In the genomic region with DNA sequence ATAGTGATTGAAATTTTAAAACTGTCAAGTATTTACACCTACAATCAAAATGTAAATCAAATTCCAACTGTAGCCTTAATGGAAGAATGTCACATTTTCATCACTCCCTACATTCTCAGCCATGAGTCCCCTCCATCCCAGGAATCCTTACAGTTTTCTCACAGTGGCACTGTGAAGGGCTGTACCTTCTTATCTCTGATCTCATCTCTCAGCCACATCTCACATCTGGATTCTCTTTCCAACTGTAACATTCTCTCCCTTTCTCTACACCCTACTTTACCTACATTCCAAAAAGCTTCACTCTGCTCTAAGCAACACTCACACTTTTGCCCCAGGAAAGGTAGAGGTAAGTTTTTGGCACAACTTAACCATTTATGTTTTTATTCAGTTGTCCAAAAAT, we compare ENCODE assay signal across 17 cellular contexts. TPM values are rescaled to one million over a fixed set of nuclear protein-coding genes. Genes with fewer than 3 reads are reported as not detected.
DNase-seq lines count a peak whose midpoint lies in the region; ATAC-seq, FAIRE-seq and TF ChIP-seq lines count a peak whose summit lies in the region.
"Had no signal": no experiment of that assay in that cellular context is flagged by ENCODE, and none has a peak within 500 bp of the region (broad histone marks: within the 10 kb centered on the region; RNA-seq: fewer than 3 reads in every experiment).

No MANE protein-coding gene starts in this region.

- H3K36me3 ChIP-seq in HCT116 (ENCODE audit: control insufficient read depth in 1 of 2, insufficient read depth in 2 of 2, low read length in 2 of 2) (no peaks in the 10 kb centered on the region), K562 (ENCODE audit: control insufficient read depth, insufficient read depth, low read length) (no peaks in the 10 kb centered on the region)

- BruUV-seq in HCT116 (replicated peaks; lab: Mats Ljungman, UMichigan) (no TSS peak), K562 (replicated peaks; lab: Mats Ljungman, UMichigan) (no TSS peak)

- H3K27ac Mint-ChIP-seq in WTC11: no peak overlapping the region
- no peak overlapping the region for H3K27ac Mint-ChIP-seq in glutamatergic neuron (ENCODE audit: unreplicated experiment)
- H3K27ac Mint-ChIP-seq: B cell; CD4-positive, alpha-beta T cell; GM23338 had no signal

- in situ Hi-C loops in K562 (cut with MboI): no loop called here

- CTCF ChIA-PET in HCT116 (lab: Charles Lee): no interaction called here
- CTCF ChIA-PET in K562 (lab: Yijun Ruan, JAX; ENCODE audit: low intra/inter-chr PET ratio): no interaction called here
- CTCF ChIA-PET in WTC11 (lab: Charles Lee): interaction anchor here (1.3 kb wide), 1 partner anchor 11 kb away, joined by 9 read pairs; no protein-coding TSS in a partner anchor

- no peak for TF ChIP-seq EP300 in K562 (IDR thresholded peaks at IDR 0.05; ENCODE audit: low read length)

- no peak for TF ChIP-seq POLR2A in HCT116 (IDR thresholded peaks at IDR 0.05; ENCODE audit: borderline replicate concordance, extremely low read depth, insufficient read depth, insufficient read length)
- TF ChIP-seq POLR2A in K562 (conservative IDR thresholded peaks at IDR 0.05): no peak

- H3K4me1 ChIP-seq in HCT116 (ENCODE audit: control insufficient read depth in 1 of 2, insufficient read depth in 2 of 2, low read length in 2 of 2) (no peaks in the 10 kb centered on the region), K562 (replicated peaks in 1 of 2; ENCODE audit: control insufficient read depth in 2 of 2, insufficient read depth in 2 of 2, low read length in 2 of 2) (no peaks in the 10 kb centered on the region)

- TF ChIP-seq RAD21 in HCT116 (IDR thresholded peaks at IDR 0.05; ENCODE audit: low read depth): no peak
- no peak for TF ChIP-seq RAD21 in K562 (CRISPR knock-in tag; conservative IDR thresholded peaks at IDR 0.05 in 1 of 2, IDR thresholded peaks at IDR 0.05 in 1 of 2)

- no peak for ATAC-seq in HCT116
- ATAC-seq in K562: no peak
- no peak for ATAC-seq in WTC11
- ATAC-seq: GM23338, HepG2 had no signal

- no peak for TF ChIP-seq CTCF in HCT116 (IDR thresholded peaks at IDR 0.05 in 2 of 3, conservative IDR thresholded peaks at IDR 0.05 in 1 of 3; ENCODE audit: borderline replicate concordance in 1 of 3, insufficient read depth in 1 of 3, low read depth in 2 of 3, low read length in 2 of 3)
- no peak for TF ChIP-seq CTCF in K562 (IDR thresholded peaks at IDR 0.05 in 2 of 3, conservative IDR thresholded peaks at IDR 0.05 in 1 of 3; ENCODE audit: insufficient read depth in 2 of 3, low read depth in 1 of 3, low read length in 3 of 3)
- TF ChIP-seq CTCF in WTC11 (IDR thresholded peaks at IDR 0.05): no peak
- TF ChIP-seq CTCF in glutamatergic neuron (IDR thresholded peaks at IDR 0.05; ENCODE audit: partially characterized antibody, unreplicated experiment): no peak

- H3K9me3 Mint-ChIP-seq in WTC11 (no peaks in the 10 kb centered on the region), glutamatergic neuron (ENCODE audit: unreplicated experiment) (no peaks in the 10 kb centered on the region)
- H3K9me3 Mint-ChIP-seq: CD4-positive, alpha-beta T cell; GM23338 had no signal

- H3K27ac ChIP-seq in HCT116 (ENCODE audit: low read depth, low read length): no peak overlapping the region
- H3K27ac ChIP-seq in K562 (ENCODE audit: extremely low read depth, low read depth, low read length): no peak overlapping the region

- FAIRE-seq in K562 (lab: Jason Lieb, UNC): no peak
- FAIRE-seq: A204.1, D721Med, GM18507, HepG2, HTR-8/SVneo had no signal

- intact Hi-C loops in HCT116 (cut with micrococcal nuclease): no loop called here
- intact Hi-C loops in K562 (cut with micrococcal nuclease): no loop called here

- H3K4me3 Mint-ChIP-seq in WTC11: no peak overlapping the region
- H3K4me3 Mint-ChIP-seq in glutamatergic neuron (ENCODE audit: unreplicated experiment): no peak overlapping the region
- H3K4me3 Mint-ChIP-seq: B cell; CD4-positive, alpha-beta T cell; GM23338 had no signal

- H3K4me2 ChIP-seq in HCT116 (ENCODE audit: low read length) (no peak overlapping the region), K562 (ENCODE audit: insufficient read depth, low read length) (no peak overlapping the region)
- H3K4me2 ChIP-seq: GM23338 had no signal

- RAD21 ChIA-PET in HCT116 (lab: Charles Lee; ENCODE audit: low non-redundant PET in 1 of 2, low total read pairs in 2 of 2, uncharacterized antibody in 2 of 2, unreplicated experiment in 2 of 2): no interaction called here

- H3K9me2 ChIP-seq in HCT116 (ENCODE audit: insufficient read depth): no peaks in the 10 kb centered on the region

- H3K36me3 Mint-ChIP-seq in WTC11 (no peaks in the 10 kb centered on the region), glutamatergic neuron (ENCODE audit: unreplicated experiment) (no peaks in the 10 kb centered on the region)

- no peaks in the 10 kb centered on the region for H3K79me2 ChIP-seq in HCT116 (ENCODE audit: insufficient read depth, low read length)
- no peaks in the 10 kb centered on the region for H3K79me2 ChIP-seq in K562 (ENCODE audit: control insufficient read depth, insufficient read depth, low read length)

- no peaks in the 10 kb centered on the region for H3K9me1 ChIP-seq in K562 (ENCODE audit: control insufficient read depth, insufficient read depth, low read length)

- no peaks in the 10 kb centered on the region for H4K20me1 ChIP-seq in HCT116 (ENCODE audit: insufficient read depth)
- no peaks in the 10 kb centered on the region for H4K20me1 ChIP-seq in K562 (replicated peaks; ENCODE audit: control insufficient read depth, insufficient read depth, low read length)

- H3K27me3 ChIP-seq in HCT116 (ENCODE audit: insufficient read depth, low read length) (no peaks in the 10 kb centered on the region), K562 (ENCODE audit: control insufficient read depth in 2 of 2, insufficient read depth in 2 of 2, low read length in 2 of 2) (no peaks in the 10 kb centered on the region; a peak in 1 of 5 replicates)

- POLR2A ChIA-PET in HCT116 (lab: Charles Lee): no interaction called here
- POLR2A ChIA-PET in K562 (lab: Yijun Ruan, JAX): no interaction called here
- POLR2A ChIA-PET in WTC11 (lab: Charles Lee): no interaction called here

- peaks cover 20% of the 10 kb centered on the region for H3K27me3 Mint-ChIP-seq in WTC11 (ENCODE audit: low read depth)
- no peaks in the 10 kb centered on the region for H3K27me3 Mint-ChIP-seq in glutamatergic neuron (ENCODE audit: unreplicated experiment)
- H3K27me3 Mint-ChIP-seq: B cell had no signal

- DNase-seq in HCT116 (ENCODE audit: low read depth, low spot score): no peak
- DNase-seq in RPMI7951 (ENCODE audit: low read depth): peak; percentile 24
- no peak for DNase-seq in K562 (ENCODE audit: extremely low read depth in 1 of 4, low spot score in 3 of 4)
- no peak for DNase-seq in anterior cingulate cortex (lab: John Stamatoyannopoulos, UW)
- no peak for DNase-seq in WTC11 (ENCODE audit: low spot score)
- no peak for DNase-seq in glutamatergic neuron
- DNase-seq in ecto neural progenitor cell (ENCODE audit: low spot score): no peak
- DNase-seq: C1 segment of cervical spinal cord; CD4-positive, alpha-beta T cell; H7 had no signal

- H3K4me3 ChIP-seq in HCT116 (replicated peaks in 1 of 2; ENCODE audit: low read depth in 1 of 2, low read length in 2 of 2): no peak overlapping the region
- H3K4me3 ChIP-seq in K562: no peak overlapping the region
- H3K4me3 ChIP-seq: GM23338 had no signal

- H3K9ac ChIP-seq in HCT116 (ENCODE audit: low read length) (no peak overlapping the region), K562 (ENCODE audit: insufficient read depth in 1 of 2, low read depth in 2 of 2, low read length in 2 of 2) (no peak overlapping the region)

- peak overlapping the region; percentile 38 for H2AFZ ChIP-seq in HCT116 (ENCODE audit: low read depth, low read length, poor library complexity, severe bottlenecking)
- H2AFZ ChIP-seq in K562 (ENCODE audit: low read depth, low read length): no peak overlapping the region
- H2AFZ ChIP-seq: GM23338 had no signal

- H3K4me1 Mint-ChIP-seq in WTC11 (no peaks in the 10 kb centered on the region), glutamatergic neuron (ENCODE audit: low read depth, unreplicated experiment) (peaks cover 10% of the 10 kb centered on the region)
- H3K4me1 Mint-ChIP-seq: B cell had no signal

- H3K9me3 ChIP-seq in HCT116 (ENCODE audit: control insufficient read depth in 1 of 2, insufficient read depth in 1 of 2, low read depth in 1 of 2, low read length in 2 of 2) (no peaks in the 10 kb centered on the region), K562 (replicated peaks; ENCODE audit: control insufficient read depth, insufficient read depth, low read depth, low read length) (no peaks in the 10 kb centered on the region)

TF ChIP-seq in HCT116, 20 proteins besides CTCF, POLR2A, EP300 and RAD21 (continues in another document):
- no peak for TF ChIP-seq YY1 (IDR thresholded peaks at IDR 0.05; ENCODE audit: extremely low read depth, insufficient replicate concordance, low read depth, low read length)

TF ChIP-seq in K562, 482 proteins besides CTCF, POLR2A, EP300 and RAD21:
- TF ChIP-seq ZKSCAN3 (CRISPR knock-in tag; IDR thresholded peaks at IDR 0.05) (no peak), ZNF239 (CRISPR knock-in tag; IDR thresholded peaks at IDR 0.05) (peak; percentile 94)

RNA-seq across cellular contexts. Expression of gene MARCKS, which starts 8.9 kb away (rescaled TPM):
- 25.7 TPM for total RNA-seq in HCT116 (2021; ENCODE audit: unreplicated experiment)
- 3.5 and 5.7 TPM in 2 replicates for polyA plus RNA-seq in HCT116 (2012)
- total RNA-seq in RPMI7951 (2014; rRNA removed; shearing (Covaris generic)): 130 and 168 TPM in 2 replicates
- 0.09 TPM in 1 of 2 replicates, not detected in the other for total RNA-seq in K562 (2011; cell fraction: chromatin; rRNA removed; ENCODE audit: low replicate concordance)
- total RNA-seq in K562 (2011; cell fraction: nucleolus; rRNA removed): under 0.01 TPM in 1 of 2 replicates, not detected in the other
- 0.15 and 0.23 TPM in 2 replicates for total RNA-seq in K562 (2011; cell fraction: nucleoplasm; rRNA removed)
- 1.9 and 2.5 TPM in 2 replicates for total RNA-seq in K562 (2014; rRNA removed)
- total RNA-seq in K562 (2014; rRNA removed; fragmentation: Illumina TruSeq; extraction: Trizol): 0.98 and 1.2 TPM in 2 replicates
- 0.68 and 0.69 TPM in 2 replicates for total RNA-seq in K562 (2015; rRNA removed; fragmentation: Illumina TruSeq; extraction: Trizol)
- 2.7 and 2.9 TPM in 2 replicates for total RNA-seq in K562 (2021)
- polyA plus RNA-seq in K562 (2011; rRNA removed): 0.09 and 0.15 TPM in 2 replicates
- 0.06 and 0.07 TPM in 2 replicates for polyA plus RNA-seq in K562 (2011; cell fraction: cytosol; rRNA removed)
- polyA plus RNA-seq in K562 (2011; cell fraction: nucleus; rRNA removed): 0.06 and 0.07 TPM in 2 replicates
- 1.4 and 6.3 TPM in 2 replicates for polyA plus RNA-seq in K562 (2012)
- polyA plus RNA-seq in K562 (2014; fragmentation: Illumina TruSeq; extraction: Trizol): 0.89 and 0.91 TPM in 2 replicates
- polyA plus RNA-seq in K562 (2014; fragmentation: Nextera tagmentation; extraction: Ambion mirVana): 1 to 10 TPM; 1.0 to 1.9 TPM
- polyA plus RNA-seq in K562 (2014; rRNA removed): 1.1 and 1.7 TPM in 2 replicates
- polyA minus RNA-seq in K562 (2011; rRNA and poly(A)+ RNA removed): 0.03 and 0.07 TPM in 2 replicates
- polyA minus RNA-seq in K562 (2011; cell fraction: cytosol; rRNA and poly(A)+ RNA removed): not detected in 2 replicates
- 0.11 TPM in 1 of 2 replicates, not detected in the other for polyA minus RNA-seq in K562 (2011; cell fraction: nucleus; rRNA and poly(A)+ RNA removed)
- total RNA-seq in WTC11 (2021): 95.1 to 128 TPM (median 126 TPM) in 3 replicates
- total RNA-seq in glutamatergic neuron (ENCODE audit: unreplicated experiment): 442 TPM
